8 cellular contexts compared by ENCODE assay signal in the genomic region with DNA sequence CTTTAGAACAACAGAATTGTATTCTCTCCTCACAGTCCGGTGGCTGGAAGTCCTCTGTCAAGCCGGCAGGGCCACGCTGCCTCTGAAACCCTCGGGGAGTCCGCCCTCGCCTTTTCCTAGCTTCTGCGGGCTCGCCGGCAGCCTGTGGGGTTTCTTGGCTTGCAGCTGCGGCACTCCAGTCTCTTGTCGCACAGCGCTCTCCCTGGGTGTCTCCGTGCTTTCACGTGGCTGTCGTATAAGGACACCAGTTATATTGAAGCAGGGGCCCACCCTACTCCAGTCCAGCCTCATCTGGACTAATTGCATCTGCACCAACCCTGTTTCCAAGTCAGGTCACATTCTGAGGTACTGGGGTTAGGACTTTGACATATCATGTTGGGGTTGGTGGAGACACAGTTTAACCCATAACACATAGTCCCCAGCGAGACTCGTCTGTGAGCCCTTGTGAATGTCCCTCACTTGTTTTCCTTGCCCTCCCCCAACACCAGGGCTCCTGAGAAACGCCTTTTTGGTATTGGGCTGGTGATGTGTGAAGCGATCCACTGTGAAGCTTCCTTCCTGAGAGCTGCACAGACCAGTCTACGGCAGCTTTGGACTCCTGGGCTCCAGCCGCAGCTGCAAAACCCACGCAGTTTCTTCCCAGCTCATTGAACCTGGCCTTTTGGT. TPM values are rescaled to one million over a fixed set of nuclear protein-coding genes. Genes with fewer than 3 reads are reported as not detected.
A peak's percentile ranks its signal among the peaks of the same experiment; 100 is the strongest.
DNase-seq lines count a peak whose midpoint lies in the region; ATAC-seq, FAIRE-seq and TF ChIP-seq lines count a peak whose summit lies in the region.

No MANE protein-coding gene starts in this region.

- H3K36me3 ChIP-seq in CD4-positive, CD25-positive, alpha-beta regulatory T cell (ENCODE audit: control insufficient read depth, insufficient read depth, low read length) = peaks cover 2% of the 10 kb centered on the region
- no peaks in the 10 kb centered on the region for H3K36me3 ChIP-seq in vagina

- no peak for TF ChIP-seq CTCF in vagina (IDR thresholded peaks at IDR 0.05)

- H3K27me3 Mint-ChIP-seq in CD4-positive, CD25-positive, alpha-beta regulatory T cell = peaks cover 5% of the 10 kb centered on the region
- no peaks in the 10 kb centered on the region for H3K27me3 Mint-ChIP-seq in activated naive CD8-positive, alpha-beta T cell

- H3K4me3 ChIP-seq in CD4-positive, CD25-positive, alpha-beta regulatory T cell (ENCODE audit: low read depth, low read length) = peak overlapping the region; percentile 90
- peak overlapping the region; percentile 4 to 20 for H3K4me3 ChIP-seq in vagina

- no peaks in the 10 kb centered on the region for H3K9me3 ChIP-seq in CD4-positive, CD25-positive, alpha-beta regulatory T cell (ENCODE audit: control insufficient read depth in 2 of 2, low read length in 2 of 2)
- no peaks in the 10 kb centered on the region for H3K9me3 ChIP-seq in vagina

- H3K4me1 Mint-ChIP-seq in CD4-positive, CD25-positive, alpha-beta regulatory T cell = peaks cover 37 to 85% (median 69%) of the 10 kb centered on the region in 4 donors
- peaks cover 81% of the 10 kb centered on the region for H3K4me1 Mint-ChIP-seq in activated naive CD8-positive, alpha-beta T cell (ENCODE audit: low read depth)

- peak overlapping the region; percentile 81 to 90 (median 88) for H3K4me3 Mint-ChIP-seq in CD4-positive, CD25-positive, alpha-beta regulatory T cell
- H3K4me3 Mint-ChIP-seq in activated naive CD8-positive, alpha-beta T cell = peak overlapping the region; percentile 81

- H3K9me3 Mint-ChIP-seq in CD4-positive, CD25-positive, alpha-beta regulatory T cell = peaks cover 0 to 1% (median 0%) of the 10 kb centered on the region in 7 donors
- H3K9me3 Mint-ChIP-seq in activated naive CD8-positive, alpha-beta T cell (ENCODE audit: low read depth) = no peaks in the 10 kb centered on the region

- FAIRE-seq in GM19239 (lab: Jason Lieb, UNC) = no peak

- H3K27ac ChIP-seq in CD4-positive, CD25-positive, alpha-beta regulatory T cell (ENCODE audit: insufficient read depth, low read length, poor library complexity, severe bottlenecking) = peak overlapping the region; percentile 92
- H3K27ac ChIP-seq in layer of hippocampus (ENCODE audit: low read depth, low read length) = peak overlapping the region; percentile 16
- H3K27ac ChIP-seq in vagina = peak overlapping the region; percentile 74

- H3K36me3 Mint-ChIP-seq in CD4-positive, CD25-positive, alpha-beta regulatory T cell = peaks cover 8% of the 10 kb centered on the region
- H3K36me3 Mint-ChIP-seq in activated naive CD8-positive, alpha-beta T cell = peaks cover 11% of the 10 kb centered on the region

- H3K27me3 ChIP-seq in CD4-positive, CD25-positive, alpha-beta regulatory T cell (ENCODE audit: control insufficient read depth, insufficient read depth, low read length) = no peaks in the 10 kb centered on the region
- no peaks in the 10 kb centered on the region for H3K27me3 ChIP-seq in layer of hippocampus (ENCODE audit: control insufficient read depth, insufficient read depth, low read length)
- no peaks in the 10 kb centered on the region for H3K27me3 ChIP-seq in vagina

- no peak for TF ChIP-seq POLR2A in vagina (IDR thresholded peaks at IDR 0.05)

- peak in 1 of 3 donors; percentile 61 for DNase-seq in CD4-positive, CD25-positive, alpha-beta regulatory T cell
- DNase-seq in vagina (ENCODE audit: extremely low spot score in 2 of 2) (no peak), GM19239 (ENCODE audit: insufficient read length, low spot score) (no peak), amniotic stem cell (lab: John Stamatoyannopoulos, UW) (no peak)

- H3K27ac Mint-ChIP-seq in CD4-positive, CD25-positive, alpha-beta regulatory T cell = peak overlapping the region; percentile 95 to 99 (median 98)
- H3K27ac Mint-ChIP-seq in activated naive CD8-positive, alpha-beta T cell = peak overlapping the region; percentile 96

- intact Hi-C loops in vagina (cut with DNase I) = loop anchor here (10.0 kb wide), 1 partner anchor 66 kb away; no protein-coding TSS in a partner anchor

- H3K4me1 ChIP-seq in CD4-positive, CD25-positive, alpha-beta regulatory T cell (ENCODE audit: control insufficient read depth, insufficient read depth, low read length, poor library complexity, severe bottlenecking) = peaks cover 82% of the 10 kb centered on the region
- peaks cover 41% of the 10 kb centered on the region for H3K4me1 ChIP-seq in vagina

- ATAC-seq in CD4-positive, CD25-positive, alpha-beta regulatory T cell (ENCODE audit: low read depth in 2 of 2) = peak; percentile 18 to 22
- ATAC-seq in GM19455 (IDR thresholded peaks at IDR 0.05; ENCODE audit: unreplicated experiment) (peak; percentile 23), HG03460 (IDR thresholded peaks at IDR 0.05; ENCODE audit: unreplicated experiment) (peak; percentile 32)

RNA-seq across cellular contexts. Expression of gene TMEM131L, which starts 22.7 kb away (rescaled TPM):
- 86.4 TPM for total RNA-seq in CD4-positive, CD25-positive, alpha-beta regulatory T cell
- polyA plus RNA-seq in CD4-positive, CD25-positive, alpha-beta regulatory T cell = 10 to 100 TPM; 35.5 to 48.4 (median 40.1) TPM
- total RNA-seq in vagina = 17.7 TPM

Comparison
In these comparisons a context has a peak if more than half of its experiments do, and no peak if none do; other contexts are left out.
1. H3K27ac ChIP-seq: peak in every context shown above with its lines; median percentile 92 in CD4-positive, CD25-positive, alpha-beta regulatory T cell; 74 in vagina; 16 in layer of hippocampus.